Comparison of ENCODE assay signal across 1 cellular context in genomic region chr6:146593978-146594377, GRCh38.
TF ChIP-seq lines count a peak whose summit lies in the region.

No MANE protein-coding gene starts in this region.

TF ChIP-seq in GM23338, 12 proteins besides CTCF, POLR2A, EP300 and RAD21:
- TF ChIP-seq ZNF462 (CRISPR knock-in tag; IDR thresholded peaks at IDR 0.05) = no peak
- TF ChIP-seq STAT1 (IDR thresholded peaks at IDR 0.05; ENCODE audit: unreplicated experiment) = no peak
- TF ChIP-seq POLR2AphosphoS5 (IDR thresholded peaks at IDR 0.05; ENCODE audit: low read depth) = no peak
- no peak for TF ChIP-seq ZNF114 (CRISPR knock-in tag; IDR thresholded peaks at IDR 0.05)
- TF ChIP-seq REST (IDR thresholded peaks at IDR 0.05; ENCODE audit: unreplicated experiment) = no peak
- no peak for TF ChIP-seq ZNF331 (CRISPR knock-in tag; IDR thresholded peaks at IDR 0.05; ENCODE audit: low read depth)
- no peak for TF ChIP-seq EZH2 (IDR thresholded peaks at IDR 0.05; ENCODE audit: low read depth, unreplicated experiment)
- no peak for TF ChIP-seq CREB1 (CRISPR knock-in tag; IDR thresholded peaks at IDR 0.05; ENCODE audit: low read depth)
